1 cellular context compared by ENCODE assay signal in the genomic region with DNA sequence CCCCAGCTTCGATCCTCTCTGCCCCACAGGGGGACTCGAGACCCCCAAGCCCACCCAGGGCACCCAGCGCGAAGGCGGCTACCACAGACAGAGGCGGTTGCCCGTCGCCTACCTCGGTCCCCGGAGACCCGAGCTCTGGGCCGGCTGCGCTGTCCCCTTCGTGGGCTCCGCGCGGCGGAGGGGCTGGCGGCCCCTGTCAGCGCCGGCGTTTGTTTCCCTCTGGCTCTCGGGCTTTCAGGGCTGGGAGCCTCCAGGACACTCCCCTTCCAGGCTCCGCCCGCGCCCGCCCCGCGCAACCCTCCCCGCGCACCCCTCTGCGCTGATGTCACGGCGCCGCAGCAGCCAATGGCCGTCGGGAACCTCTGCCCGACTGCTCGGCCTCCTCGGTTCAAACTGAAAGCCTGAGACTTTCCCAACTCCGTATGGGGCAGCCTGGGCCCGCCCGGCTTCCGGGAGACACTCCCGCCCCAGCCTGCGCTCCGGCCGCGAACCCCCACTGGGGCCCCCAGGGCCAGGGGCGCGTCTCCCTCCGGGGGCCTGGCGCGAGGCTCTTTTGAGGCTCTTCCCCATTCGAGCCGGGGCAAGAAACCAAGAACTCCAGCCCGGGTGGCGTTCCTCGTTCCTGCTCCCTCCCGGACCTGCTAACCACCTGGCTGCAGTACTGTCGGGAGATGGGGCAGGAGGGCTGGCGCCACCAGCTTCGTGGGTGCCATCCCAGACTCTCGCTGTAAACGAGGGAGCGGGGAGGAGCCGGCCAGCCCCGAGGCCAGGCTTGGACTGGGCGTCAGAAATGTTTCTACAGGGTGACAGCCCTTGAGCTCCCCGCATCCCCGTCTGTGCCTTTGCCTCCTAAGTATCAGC.
TF ChIP-seq lines count a peak whose summit lies in the region.

A gene with protein sequence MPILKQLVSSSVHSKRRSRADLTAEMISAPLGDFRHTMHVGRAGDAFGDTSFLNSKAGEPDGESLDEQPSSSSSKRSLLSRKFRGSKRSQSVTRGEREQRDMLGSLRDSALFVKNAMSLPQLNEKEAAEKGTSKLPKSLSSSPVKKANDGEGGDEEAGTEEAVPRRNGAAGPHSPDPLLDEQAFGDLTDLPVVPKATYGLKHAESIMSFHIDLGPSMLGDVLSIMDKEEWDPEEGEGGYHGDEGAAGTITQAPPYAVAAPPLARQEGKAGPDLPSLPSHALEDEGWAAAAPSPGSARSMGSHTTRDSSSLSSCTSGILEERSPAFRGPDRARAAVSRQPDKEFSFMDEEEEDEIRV (minus strand): TSS at position 221 of the 861 bp plus-strand sequence. CDS start 25,501 bp downstream, outside the sequence.

TF ChIP-seq in HepG2, 621 proteins besides CTCF, POLR2A, EP300 and RAD21 (continued from another document):
- peak; percentile 18; the same call in 1 of the 2 replicates for TF ChIP-seq NCOR1 (IDR thresholded peaks at IDR 0.05; ENCODE audit: borderline replicate concordance, low read length)
- peak; percentile 70 for TF ChIP-seq RBM39 (IDR thresholded peaks at IDR 0.05; ENCODE audit: low read depth, low read length, poor library complexity, severe bottlenecking)
- no peak; the same call in none of the 2 replicates for TF ChIP-seq ETV6 (CRISPR knock-in tag; conservative IDR thresholded peaks at IDR 0.05)
- TF ChIP-seq, protein P1, sequence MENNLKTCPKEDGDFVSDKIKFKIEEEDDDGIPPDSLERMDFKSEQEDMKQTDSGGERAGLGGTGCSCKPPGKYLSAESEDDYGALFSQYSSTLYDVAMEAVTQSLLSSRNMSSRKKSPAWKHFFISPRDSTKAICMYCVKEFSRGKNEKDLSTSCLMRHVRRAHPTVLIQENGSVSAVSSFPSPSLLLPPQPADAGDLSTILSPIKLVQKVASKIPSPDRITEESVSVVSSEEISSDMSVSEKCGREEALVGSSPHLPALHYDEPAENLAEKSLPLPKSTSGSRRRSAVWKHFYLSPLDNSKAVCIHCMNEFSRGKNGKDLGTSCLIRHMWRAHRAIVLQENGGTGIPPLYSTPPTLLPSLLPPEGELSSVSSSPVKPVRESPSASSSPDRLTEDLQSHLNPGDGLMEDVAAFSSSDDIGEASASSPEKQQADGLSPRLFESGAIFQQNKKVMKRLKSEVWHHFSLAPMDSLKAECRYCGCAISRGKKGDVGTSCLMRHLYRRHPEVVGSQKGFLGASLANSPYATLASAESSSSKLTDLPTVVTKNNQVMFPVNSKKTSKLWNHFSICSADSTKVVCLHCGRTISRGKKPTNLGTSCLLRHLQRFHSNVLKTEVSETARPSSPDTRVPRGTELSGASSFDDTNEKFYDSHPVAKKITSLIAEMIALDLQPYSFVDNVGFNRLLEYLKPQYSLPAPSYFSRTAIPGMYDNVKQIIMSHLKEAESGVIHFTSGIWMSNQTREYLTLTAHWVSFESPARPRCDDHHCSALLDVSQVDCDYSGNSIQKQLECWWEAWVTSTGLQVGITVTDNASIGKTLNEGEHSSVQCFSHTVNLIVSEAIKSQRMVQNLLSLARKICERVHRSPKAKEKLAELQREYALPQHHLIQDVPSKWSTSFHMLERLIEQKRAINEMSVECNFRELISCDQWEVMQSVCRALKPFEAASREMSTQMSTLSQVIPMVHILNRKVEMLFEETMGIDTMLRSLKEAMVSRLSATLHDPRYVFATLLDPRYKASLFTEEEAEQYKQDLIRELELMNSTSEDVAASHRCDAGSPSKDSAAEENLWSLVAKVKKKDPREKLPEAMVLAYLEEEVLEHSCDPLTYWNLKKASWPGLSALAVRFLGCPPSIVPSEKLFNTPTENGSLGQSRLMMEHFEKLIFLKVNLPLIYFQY (CRISPR knock-in tag; IDR thresholded peaks at IDR 0.05; ENCODE audit: borderline replicate concordance): peak; percentile 66
- TF ChIP-seq RFXAP (CRISPR knock-in tag; IDR thresholded peaks at IDR 0.05; ENCODE audit: borderline replicate concordance): peak; percentile 62; the same call in 1 of the 2 replicates
- 0 out of 2 replicates have a peak, but pooled peaks have one; percentile 7 for TF ChIP-seq ZSCAN22 (CRISPR knock-in tag; IDR thresholded peaks at IDR 0.05)
- peak; percentile 79; the same call in 1 of the 2 replicates for TF ChIP-seq ZNF232 (CRISPR knock-in tag; IDR thresholded peaks at IDR 0.05; ENCODE audit: borderline replicate concordance)
- peak; percentile 74; the same call in 1 of the 2 replicates for TF ChIP-seq ZNF616 (CRISPR knock-in tag; IDR thresholded peaks at IDR 0.05; ENCODE audit: low read depth)
- peak; percentile 55; the same call in 1 of the 2 replicates for TF ChIP-seq ZBTB38 (CRISPR knock-in tag; IDR thresholded peaks at IDR 0.05)
- TF ChIP-seq ZNF749 (CRISPR knock-in tag; IDR thresholded peaks at IDR 0.05; ENCODE audit: borderline replicate concordance): peak; percentile 93
- TF ChIP-seq ZNF354B (CRISPR knock-in tag; IDR thresholded peaks at IDR 0.05): 0 out of 2 replicates have a peak, but pooled peaks have one; percentile 61
- TF ChIP-seq ZNF333 (CRISPR knock-in tag; IDR thresholded peaks at IDR 0.05; ENCODE audit: borderline replicate concordance): no peak
- no peak for TF ChIP-seq ZNF672 (CRISPR knock-in tag; IDR thresholded peaks at IDR 0.05)
- TF ChIP-seq, protein P2, sequence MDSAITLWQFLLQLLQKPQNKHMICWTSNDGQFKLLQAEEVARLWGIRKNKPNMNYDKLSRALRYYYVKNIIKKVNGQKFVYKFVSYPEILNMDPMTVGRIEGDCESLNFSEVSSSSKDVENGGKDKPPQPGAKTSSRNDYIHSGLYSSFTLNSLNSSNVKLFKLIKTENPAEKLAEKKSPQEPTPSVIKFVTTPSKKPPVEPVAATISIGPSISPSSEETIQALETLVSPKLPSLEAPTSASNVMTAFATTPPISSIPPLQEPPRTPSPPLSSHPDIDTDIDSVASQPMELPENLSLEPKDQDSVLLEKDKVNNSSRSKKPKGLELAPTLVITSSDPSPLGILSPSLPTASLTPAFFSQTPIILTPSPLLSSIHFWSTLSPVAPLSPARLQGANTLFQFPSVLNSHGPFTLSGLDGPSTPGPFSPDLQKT (CRISPR knock-in tag; IDR thresholded peaks at IDR 0.05; ENCODE audit: borderline replicate concordance): peak; percentile 18; the same call in 1 of the 2 replicates
- peak; percentile 81 for TF ChIP-seq ZNF441 (CRISPR knock-in tag; IDR thresholded peaks at IDR 0.05; ENCODE audit: borderline replicate concordance)
- TF ChIP-seq SMAD3 (CRISPR knock-in tag; IDR thresholded peaks at IDR 0.05): no peak
- no peak for TF ChIP-seq ZFP82 (CRISPR knock-in tag; IDR thresholded peaks at IDR 0.05; ENCODE audit: borderline replicate concordance)
- TF ChIP-seq, protein P3, sequence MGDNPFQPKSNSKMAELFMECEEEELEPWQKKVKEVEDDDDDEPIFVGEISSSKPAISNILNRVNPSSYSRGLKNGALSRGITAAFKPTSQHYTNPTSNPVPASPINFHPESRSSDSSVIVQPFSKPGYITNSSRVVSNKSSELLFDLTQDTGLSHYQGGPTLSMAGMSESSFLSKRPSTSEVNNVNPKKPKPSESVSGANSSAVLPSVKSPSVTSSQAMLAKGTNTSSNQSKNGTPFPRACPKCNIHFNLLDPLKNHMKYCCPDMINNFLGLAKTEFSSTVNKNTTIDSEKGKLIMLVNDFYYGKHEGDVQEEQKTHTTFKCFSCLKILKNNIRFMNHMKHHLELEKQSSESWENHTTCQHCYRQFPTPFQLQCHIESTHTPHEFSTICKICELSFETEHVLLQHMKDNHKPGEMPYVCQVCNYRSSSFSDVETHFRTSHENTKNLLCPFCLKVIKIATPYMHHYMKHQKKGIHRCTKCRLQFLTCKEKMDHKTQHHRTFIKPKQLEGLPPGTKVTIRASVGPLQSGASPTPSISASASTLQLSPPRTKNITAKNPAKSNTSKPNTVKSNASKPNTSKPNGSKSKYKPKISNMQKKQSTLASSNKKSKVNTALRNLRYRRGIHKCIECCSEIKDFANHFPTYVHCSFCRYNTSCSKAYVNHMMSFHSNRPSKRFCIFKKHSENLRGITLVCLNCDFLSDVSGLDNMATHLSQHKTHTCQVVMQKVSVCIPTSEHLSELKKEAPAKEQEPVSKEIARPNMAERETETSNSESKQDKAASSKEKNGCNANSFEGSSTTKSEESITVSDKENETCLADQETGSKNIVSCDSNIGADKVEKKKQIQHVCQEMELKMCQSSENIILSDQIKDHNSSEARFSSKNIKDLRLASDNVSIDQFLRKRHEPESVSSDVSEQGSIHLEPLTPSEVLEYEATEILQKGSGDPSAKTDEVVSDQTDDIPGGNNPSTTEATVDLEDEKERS (CRISPR knock-in tag; IDR thresholded peaks at IDR 0.05): no peak
- TF ChIP-seq TCF7L2 (IDR thresholded peaks at IDR 0.05; ENCODE audit: low read depth, low read length): no peak
- peak; percentile 63; the same call in 1 of the 2 replicates for TF ChIP-seq NRL (CRISPR knock-in tag; IDR thresholded peaks at IDR 0.05; ENCODE audit: borderline replicate concordance)
- 0 out of 2 replicates have a peak, but pooled peaks have one; percentile 68 for TF ChIP-seq REXO4 (CRISPR knock-in tag; IDR thresholded peaks at IDR 0.05; ENCODE audit: borderline replicate concordance)
- TF ChIP-seq RFX5 (IDR thresholded peaks at IDR 0.05; ENCODE audit: low read depth, low read length): peak; percentile 64
- TF ChIP-seq, protein P4, sequence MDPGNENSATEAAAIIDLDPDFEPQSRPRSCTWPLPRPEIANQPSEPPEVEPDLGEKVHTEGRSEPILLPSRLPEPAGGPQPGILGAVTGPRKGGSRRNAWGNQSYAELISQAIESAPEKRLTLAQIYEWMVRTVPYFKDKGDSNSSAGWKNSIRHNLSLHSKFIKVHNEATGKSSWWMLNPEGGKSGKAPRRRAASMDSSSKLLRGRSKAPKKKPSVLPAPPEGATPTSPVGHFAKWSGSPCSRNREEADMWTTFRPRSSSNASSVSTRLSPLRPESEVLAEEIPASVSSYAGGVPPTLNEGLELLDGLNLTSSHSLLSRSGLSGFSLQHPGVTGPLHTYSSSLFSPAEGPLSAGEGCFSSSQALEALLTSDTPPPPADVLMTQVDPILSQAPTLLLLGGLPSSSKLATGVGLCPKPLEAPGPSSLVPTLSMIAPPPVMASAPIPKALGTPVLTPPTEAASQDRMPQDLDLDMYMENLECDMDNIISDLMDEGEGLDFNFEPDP (CRISPR knock-in tag; conservative IDR thresholded peaks at IDR 0.05): no peak
- TF ChIP-seq, protein P5, sequence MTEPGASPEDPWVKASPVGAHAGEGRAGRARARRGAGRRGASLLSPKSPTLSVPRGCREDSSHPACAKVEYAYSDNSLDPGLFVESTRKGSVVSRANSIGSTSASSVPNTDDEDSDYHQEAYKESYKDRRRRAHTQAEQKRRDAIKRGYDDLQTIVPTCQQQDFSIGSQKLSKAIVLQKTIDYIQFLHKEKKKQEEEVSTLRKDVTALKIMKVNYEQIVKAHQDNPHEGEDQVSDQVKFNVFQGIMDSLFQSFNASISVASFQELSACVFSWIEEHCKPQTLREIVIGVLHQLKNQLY (CRISPR knock-in tag; IDR thresholded peaks at IDR 0.05): peak; percentile 41; the same call in 1 of the 2 replicates
- TF ChIP-seq RFX3 (CRISPR knock-in tag; IDR thresholded peaks at IDR 0.05): no peak
- peak; percentile 58 for TF ChIP-seq AGO2 (optimal IDR thresholded peaks at IDR 0.05; ENCODE audit: low read depth, low read length)
- no peak for TF ChIP-seq PCBP2 (optimal IDR thresholded peaks at IDR 0.05; ENCODE audit: low read depth, low read length, poor library complexity, severe bottlenecking)
- 0 out of 2 replicates have a peak, but pooled peaks have one; percentile 55 for TF ChIP-seq ZNF569 (CRISPR knock-in tag; IDR thresholded peaks at IDR 0.05; ENCODE audit: borderline replicate concordance)
- TF ChIP-seq KLF9 (CRISPR knock-in tag; IDR thresholded peaks at IDR 0.05; ENCODE audit: low read depth): no peak
- TF ChIP-seq ZFP62 (CRISPR knock-in tag; IDR thresholded peaks at IDR 0.05): no peak
- TF ChIP-seq ZSCAN12 (CRISPR knock-in tag; IDR thresholded peaks at IDR 0.05): no peak; the same call in 1 of the 2 replicates
- TF ChIP-seq SOX5 (CRISPR knock-in tag; IDR thresholded peaks at IDR 0.05; ENCODE audit: borderline replicate concordance): peak; percentile 72; the same call in 1 of the 2 replicates
- TF ChIP-seq SMYD3 (CRISPR knock-in tag; IDR thresholded peaks at IDR 0.05): no peak
- TF ChIP-seq MAZ (IDR thresholded peaks at IDR 0.05; ENCODE audit: borderline replicate concordance, low read depth, low read length): peak; percentile 73; the same call in 1 of the 2 replicates
- TF ChIP-seq MAZ (CRISPR knock-in tag; IDR thresholded peaks at IDR 0.05; ENCODE audit: low read depth): peak; percentile 65; the same call in 1 of the 2 replicates
- 0 out of 2 replicates have a peak, but pooled peaks have one; percentile 26 for TF ChIP-seq MED13 (CRISPR knock-in tag; IDR thresholded peaks at IDR 0.05)
- peak; percentile 78; the same call in 1 of the 2 replicates for TF ChIP-seq ZSCAN25 (CRISPR knock-in tag; IDR thresholded peaks at IDR 0.05)
- TF ChIP-seq ZNF264 (CRISPR knock-in tag; IDR thresholded peaks at IDR 0.05): no peak; the same call in 1 of the 2 replicates
- TF ChIP-seq ARNTL (CRISPR knock-in tag; IDR thresholded peaks at IDR 0.05): 0 out of 2 replicates have a peak, but pooled peaks have one; percentile 11
- TF ChIP-seq TRIM24 (CRISPR knock-in tag; IDR thresholded peaks at IDR 0.05): no peak
- no peak for TF ChIP-seq SP1 (IDR thresholded peaks at IDR 0.05)
- TF ChIP-seq SP1 (CRISPR knock-in tag; IDR thresholded peaks at IDR 0.05): peak; percentile 63
- TF ChIP-seq ZNF260 (CRISPR knock-in tag; IDR thresholded peaks at IDR 0.05; ENCODE audit: borderline replicate concordance, low read depth): no peak
- peak; percentile 76 for TF ChIP-seq KMT2B (CRISPR knock-in tag; IDR thresholded peaks at IDR 0.05)
- TF ChIP-seq NFKBIZ (CRISPR knock-in tag; IDR thresholded peaks at IDR 0.05): peak; percentile 45; the same call in 1 of the 2 replicates
- TF ChIP-seq, protein P6, sequence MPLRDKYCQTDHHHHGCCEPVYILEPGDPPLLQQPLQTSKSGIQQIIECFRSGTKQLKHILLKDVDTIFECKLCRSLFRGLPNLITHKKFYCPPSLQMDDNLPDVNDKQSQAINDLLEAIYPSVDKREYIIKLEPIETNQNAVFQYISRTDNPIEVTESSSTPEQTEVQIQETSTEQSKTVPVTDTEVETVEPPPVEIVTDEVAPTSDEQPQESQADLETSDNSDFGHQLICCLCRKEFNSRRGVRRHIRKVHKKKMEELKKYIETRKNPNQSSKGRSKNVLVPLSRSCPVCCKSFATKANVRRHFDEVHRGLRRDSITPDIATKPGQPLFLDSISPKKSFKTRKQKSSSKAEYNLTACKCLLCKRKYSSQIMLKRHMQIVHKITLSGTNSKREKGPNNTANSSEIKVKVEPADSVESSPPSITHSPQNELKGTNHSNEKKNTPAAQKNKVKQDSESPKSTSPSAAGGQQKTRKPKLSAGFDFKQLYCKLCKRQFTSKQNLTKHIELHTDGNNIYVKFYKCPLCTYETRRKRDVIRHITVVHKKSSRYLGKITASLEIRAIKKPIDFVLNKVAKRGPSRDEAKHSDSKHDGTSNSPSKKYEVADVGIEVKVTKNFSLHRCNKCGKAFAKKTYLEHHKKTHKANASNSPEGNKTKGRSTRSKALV (CRISPR knock-in tag; IDR thresholded peaks at IDR 0.05): 0 out of 2 replicates have a peak, but pooled peaks have one; percentile 36
